In genomic region chr6:30013296-30013922, GRCh38 we compare ENCODE assay signal across 8 cellular contexts. TPM values are rescaled to one million over a fixed set of nuclear protein-coding genes. Genes with fewer than 3 reads are reported as not detected.
DNase-seq lines count a peak whose midpoint lies in the region; ATAC-seq, FAIRE-seq and TF ChIP-seq lines count a peak whose summit lies in the region.

No MANE protein-coding gene starts in this region.

- no peak for TF ChIP-seq EP300 in H1 (IDR thresholded peaks at IDR 0.05; ENCODE audit: borderline replicate concordance in 1 of 2, low read depth in 2 of 2, low read length in 2 of 2)

- H3K9ac ChIP-seq in H1 (replicated peaks in 1 of 4; ENCODE audit: extremely low read depth in 1 of 4, low read depth in 3 of 4, low read length in 3 of 4): no peak overlapping the region

- H3K23me2 ChIP-seq in H1 (ENCODE audit: low read depth, low read length): no peaks in the 10 kb centered on the region

- H4K8ac ChIP-seq in H1 (ENCODE audit: extremely low read depth, insufficient read depth, low read length): no peak overlapping the region

- DNase-seq in AG10803 (ENCODE audit: low read depth) (peak; percentile 5), GM13976 (ENCODE audit: low spot score) (peak; percentile 40), T-helper 22 cell (ENCODE audit: low read depth) (peak; percentile 12), H1 (ENCODE audit: low read depth in 1 of 2, low spot score in 2 of 2) (peak; percentile 31 to 55), NCI-H1092 (lab: John Stamatoyannopoulos, UW) (no peak)

- no peaks in the 10 kb centered on the region for H3K79me2 ChIP-seq in H1 (ENCODE audit: control insufficient read depth in 1 of 2, insufficient read depth in 2 of 2, low read length in 2 of 2)

- no peak overlapping the region for H3K27ac ChIP-seq in H1 (ENCODE audit: low read depth, low read length)

- no peak overlapping the region for H2BK15ac ChIP-seq in H1 (ENCODE audit: low read length)

- no peak for TF ChIP-seq POLR2A in H1 (IDR thresholded peaks at IDR 0.05; ENCODE audit: control extremely low read depth in 1 of 2, low read depth in 2 of 2, low read length in 2 of 2)

- no peak overlapping the region for H2AK5ac ChIP-seq in H1 (ENCODE audit: low read depth, low read length)

- CTCF ChIA-PET in H1 (lab: Charles Lee; ENCODE audit: partially characterized antibody): interaction anchor here (0.5 to 7.8 kb wide), 34 partner anchors 11 to 317 kb away, joined by 3 to 87 read pairs (median 4); no protein-coding TSS in a partner anchor

- H2AFZ ChIP-seq in H1 (ENCODE audit: low read length): no peak overlapping the region

- H3K27me3 Mint-ChIP-seq in nephron (ENCODE audit: low read depth): peaks cover 28% of the 10 kb centered on the region

- H3K79me1 ChIP-seq in H1 (ENCODE audit: low read depth, low read length): no peaks in the 10 kb centered on the region

- H3K4me3 Mint-ChIP-seq in nephron: no peak overlapping the region

- no peak overlapping the region for H2BK120ac ChIP-seq in H1 (replicated peaks; ENCODE audit: low read depth, low read length)

- no peak overlapping the region for H3K56ac ChIP-seq in H1 (replicated peaks; ENCODE audit: insufficient read length, low read depth, low read length)

- H3K14ac ChIP-seq in H1 (ENCODE audit: insufficient read length): no peak overlapping the region

- H3K27me3 ChIP-seq in H1 (replicated peaks in 1 of 4; ENCODE audit: control insufficient read depth in 3 of 4, extremely low read depth in 1 of 4, insufficient read depth in 3 of 4, low read length in 3 of 4): peaks cover 2 to 12% (median 8%) of the 10 kb centered on the region in 4 experiments

- POLR2A ChIA-PET in H1 (lab: Charles Lee; ENCODE audit: partially characterized antibody): no interaction called here

- H3K36me3 Mint-ChIP-seq in nephron (ENCODE audit: low read depth): peaks cover 14% of the 10 kb centered on the region

- H3K4ac ChIP-seq in H1 (replicated peaks; ENCODE audit: insufficient read length, low read depth, low read length): no peak overlapping the region

- H3K9me3 Mint-ChIP-seq in nephron: no peaks in the 10 kb centered on the region

- H3K27ac Mint-ChIP-seq in nephron: no peak overlapping the region

- H2BK20ac ChIP-seq in H1 (ENCODE audit: low read length): no peak overlapping the region

- no peak overlapping the region for H3K23ac ChIP-seq in H1 (ENCODE audit: insufficient read length)

- peak; percentile 91 to 94 for TF ChIP-seq RAD21 in H1 (IDR thresholded peaks at IDR 0.05 in 1 of 2, conservative IDR thresholded peaks at IDR 0.05 in 1 of 2; ENCODE audit: low read depth in 2 of 2, low read length in 2 of 2)

- H3K4me1 ChIP-seq in H1 (replicated peaks in 1 of 4; ENCODE audit: control insufficient read depth in 3 of 4, insufficient read depth in 4 of 4, low read length in 3 of 4): no peaks in the 10 kb centered on the region

- no peak overlapping the region for H4K5ac ChIP-seq in H1 (ENCODE audit: insufficient read length, low read depth, low read length)

- no peak overlapping the region for H3K4me3 ChIP-seq in AG10803 (ENCODE audit: low read length)
- no peak overlapping the region for H3K4me3 ChIP-seq in H1 (ENCODE audit: extremely low read depth in 1 of 4, insufficient read depth in 2 of 4, low read depth in 3 of 4, low read length in 4 of 4)

- peak; percentile 28 for FAIRE-seq in H1 (lab: Jason Lieb, UNC)

- 51% methylated on average over 12 of the region's 13 CpGs; no CpG with 5 or more reads in 1 of the 2 experiments for WGBS in H1 (ENCODE audit: extremely low coverage in 1 of 2, insufficient coverage in 1 of 2, insufficient read length in 1 of 2, insufficient replicate concordance in 2 of 2, low coverage in 1 of 2, low lambda C conversion rate in 2 of 2, missing lambda C conversion rate in 1 of 2), 2 experiments

- ATAC-seq in HG03045 (IDR thresholded peaks at IDR 0.05; ENCODE audit: unreplicated experiment): no peak
- ATAC-seq in GM19455 (IDR thresholded peaks at IDR 0.05; ENCODE audit: unreplicated experiment): no peak

- no peak overlapping the region for H2BK12ac ChIP-seq in H1 (ENCODE audit: low read depth, low read length)

- in situ Hi-C loops in GM13976 (cut with MboI; ENCODE audit: low sequenced_read_pairs, unreplicated experiment): no loop called here

- no peak overlapping the region for H3K4me2 ChIP-seq in H1 (ENCODE audit: insufficient read depth in 1 of 2, low read depth in 2 of 2, low read length in 2 of 2)

- H2BK5ac ChIP-seq in H1 (ENCODE audit: low read depth, low read length): no peak overlapping the region

- peaks cover 0 to 1% of the 10 kb centered on the region in 2 experiments for H4K20me1 ChIP-seq in H1 (replicated peaks in 1 of 2; ENCODE audit: control insufficient read depth in 1 of 2, insufficient read depth in 2 of 2, low read length in 2 of 2)

- TF ChIP-seq CTCF in AG10803 (conservative IDR thresholded peaks at IDR 0.05; ENCODE audit: low read length) (peak; percentile 80), GM13976 (IDR thresholded peaks at IDR 0.05; ENCODE audit: borderline replicate concordance, control extremely low read depth, extremely low read depth, insufficient read depth, missing control alignments) (peak; percentile 54), H1 (IDR thresholded peaks at IDR 0.05; ENCODE audit: control extremely low read depth in 1 of 3, insufficient read depth in 1 of 3, low read depth in 1 of 3, low read length in 3 of 3) (peak; percentile 55 to 86 (median 81)), nephron (IDR thresholded peaks at IDR 0.05; ENCODE audit: unreplicated experiment in 3 of 3) (peak; percentile 73 to 86 (median 81))

- H4K91ac ChIP-seq in H1 (replicated peaks; ENCODE audit: insufficient read length, low read length): no peak overlapping the region

- no peak overlapping the region for H3K18ac ChIP-seq in H1 (ENCODE audit: extremely low read depth, low read length)

- H3K9me3 ChIP-seq in H1 (ENCODE audit: insufficient read depth in 2 of 2, low read depth in 1 of 2, low read length in 1 of 2): no peaks in the 10 kb centered on the region

- H3K36me3 ChIP-seq in H1 (ENCODE audit: control insufficient read depth in 2 of 4, insufficient read depth in 4 of 4, low read length in 3 of 4): no peaks in the 10 kb centered on the region

- H3K4me1 Mint-ChIP-seq in nephron: peaks cover 5% of the 10 kb centered on the region

TF ChIP-seq in H1, 55 proteins besides CTCF, POLR2A, EP300 and RAD21:
- TF ChIP-seq SIN3A (conservative IDR thresholded peaks at IDR 0.05 in 1 of 2, IDR thresholded peaks at IDR 0.05 in 1 of 2; ENCODE audit: low read depth in 1 of 2, low read length in 2 of 2) (0 out of 4 replicates have a peak, but pooled peaks of 1 of the 2 experiments have one; percentile 32), KDM1A (IDR thresholded peaks at IDR 0.05; ENCODE audit: borderline replicate concordance, low read length) (0 out of 2 replicates have a peak, but pooled peaks have one; percentile 36), MAX (IDR thresholded peaks at IDR 0.05) (peak; percentile 27; the same call in 1 of the 2 replicates), BCL11A (IDR thresholded peaks at IDR 0.05; ENCODE audit: low read depth in 2 of 2, low read length in 2 of 2) (no peak), YY1 (IDR thresholded peaks at IDR 0.05; ENCODE audit: low read depth, low read length) (0 out of 2 replicates have a peak, but pooled peaks have one; percentile 9), ASH2L (IDR thresholded peaks at IDR 0.05; ENCODE audit: low read length) (no peak), TCF12 (IDR thresholded peaks at IDR 0.05; ENCODE audit: low read depth, low read length) (0 out of 2 replicates have a peak, but pooled peaks have one; percentile 20)
TF ChIP-seq in H1: peak in this region for 5.

RNA-seq across cellular contexts. Expression of gene POLR1H, which starts 47.7 kb away (rescaled TPM):
- 31.5 and 35.7 TPM in 2 replicates for total RNA-seq in H1 (2021; fragmentation: NEBNext Ultra II Directional; extraction: Animal tissue kit (Norgen Biotek cat#: 25700))
- 79.0 and 82.2 TPM in 2 replicates for polyA plus RNA-seq in H1 (2011; rRNA removed)
- polyA plus RNA-seq in H1 (2011; cell fraction: cytosol; rRNA removed): 54.6 TPM
- polyA plus RNA-seq in H1 (2011; cell fraction: nucleus; rRNA removed): 44.8 TPM
- 33.6 to 54.9 TPM (median 49.3 TPM) in 4 replicates for polyA plus RNA-seq in H1 (2012, experiment 1 of 2)
- polyA plus RNA-seq in H1 (2012, experiment 2 of 2): 71.1 TPM
- polyA plus RNA-seq in H1 (2013, experiment 1 of 2): 53.3 TPM
- polyA plus RNA-seq in H1 (2013, experiment 2 of 2): 57.4 TPM
- 12.6 and 18.4 TPM in 2 replicates for polyA minus RNA-seq in H1 (2011; rRNA and poly(A)+ RNA removed)
- polyA minus RNA-seq in H1 (2011; cell fraction: cytosol; rRNA and poly(A)+ RNA removed): 7.1 TPM
- 13.1 TPM for polyA minus RNA-seq in H1 (2011; cell fraction: nucleus; rRNA and poly(A)+ RNA removed)

RNA-seq across cellular contexts. Expression of gene PPP1R11, which starts 53.6 kb away (rescaled TPM):
- total RNA-seq in H1 (2021; fragmentation: NEBNext Ultra II Directional; extraction: Animal tissue kit (Norgen Biotek cat#: 25700)): 26.1 and 26.3 TPM in 2 replicates
- 28.0 and 32.8 TPM in 2 replicates for polyA plus RNA-seq in H1 (2011; rRNA removed)
- 23.2 TPM for polyA plus RNA-seq in H1 (2011; cell fraction: cytosol; rRNA removed)
- 14.0 TPM for polyA plus RNA-seq in H1 (2011; cell fraction: nucleus; rRNA removed)
- 24.7 to 28.8 TPM (median 26.1 TPM) in 4 replicates for polyA plus RNA-seq in H1 (2012, experiment 1 of 2)
- polyA plus RNA-seq in H1 (2012, experiment 2 of 2): 37.7 TPM
- polyA plus RNA-seq in H1 (2013, experiment 1 of 2): 29.4 TPM
- 29.7 TPM for polyA plus RNA-seq in H1 (2013, experiment 2 of 2)
- polyA minus RNA-seq in H1 (2011; rRNA and poly(A)+ RNA removed): 18.2 and 18.6 TPM in 2 replicates
- 10.5 TPM for polyA minus RNA-seq in H1 (2011; cell fraction: cytosol; rRNA and poly(A)+ RNA removed)
- polyA minus RNA-seq in H1 (2011; cell fraction: nucleus; rRNA and poly(A)+ RNA removed): 9.8 TPM
